Comparison of ENCODE assay signal across 28 cellular contexts in the genomic region with DNA sequence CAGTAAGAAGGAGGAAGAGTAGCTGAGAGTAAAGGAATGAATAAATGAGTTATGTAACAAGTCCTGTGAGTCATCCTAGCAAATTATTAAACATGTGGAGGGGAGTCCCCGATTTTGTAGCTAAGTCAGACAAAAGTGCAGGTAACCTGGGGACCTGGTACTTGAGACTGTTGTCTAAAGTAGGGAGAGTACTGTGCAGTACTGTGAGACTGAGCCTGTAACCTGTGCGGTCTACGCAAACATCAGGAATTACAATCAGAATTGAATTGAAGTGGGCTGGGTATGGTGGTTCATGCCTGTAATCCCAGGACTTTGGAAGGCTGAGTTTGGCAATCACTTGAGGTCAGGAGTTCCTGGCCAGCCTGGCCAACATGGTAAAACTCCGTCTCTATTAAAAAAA. TPM values are rescaled to one million over a fixed set of nuclear protein-coding genes. Genes with fewer than 3 reads are reported as not detected.
A peak's percentile ranks its signal among the peaks of the same experiment; 100 is the strongest.
DNase-seq lines count a peak whose midpoint lies in the region; ATAC-seq and TF ChIP-seq lines count a peak whose summit lies in the region.
"Had no signal": no experiment of that assay in that cellular context is flagged by ENCODE, and none has a peak within 500 bp of the region (broad histone marks: within the 10 kb centered on the region; RNA-seq: fewer than 3 reads in every experiment).

No MANE protein-coding gene starts in this region.

- H3K9me3 Mint-ChIP-seq in activated naive CD4-positive, alpha-beta T cell treated with anti-CD3 and anti-CD28 coated beads, Interleukin-2, amount 50 U/mL, for 24 hours: peaks cover 9% of the 10 kb centered on the region
- peaks cover 18% of the 10 kb centered on the region for H3K9me3 Mint-ChIP-seq in activated naive CD4-positive, alpha-beta T cell treated with anti-CD3 and anti-CD28 coated beads for 36 hours
- peaks cover 19% of the 10 kb centered on the region for H3K9me3 Mint-ChIP-seq in GM23338
- peaks cover 0 to 9% (median 5%) of the 10 kb centered on the region in 6 donors for H3K9me3 Mint-ChIP-seq in immature natural killer cell
- peaks cover 11% of the 10 kb centered on the region for H3K9me3 Mint-ChIP-seq in stimulated activated memory B cell treated with anti-CD40 and anti-IgM and Interleukin-4, amounts not matched to agents 10 μg/mL and 1 μg/mL and 100 μg/mL, for 72 hours

- no peak overlapping the region for H2BK15ac ChIP-seq in neuronal stem cell (ENCODE audit: low read length)

- no peaks in the 10 kb centered on the region for H3K79me2 ChIP-seq in GM23338 (replicated peaks; ENCODE audit: insufficient read depth)

- no peak for DNase-seq in activated naive CD4-positive, alpha-beta T cell treated with anti-CD3 and anti-CD28 coated beads for 36 hours
- DNase-seq in GM23338 (ENCODE audit: low spot score) (no peak), immature natural killer cell (no peak), NCI-H1092 (lab: John Stamatoyannopoulos, UW) (no peak), neuronal stem cell (ENCODE audit: low spot score) (no peak)
- DNase-seq in effector memory CD4-positive, alpha-beta T cell: no peak
- DNase-seq: activated CD4-positive, CD25-positive, alpha-beta regulatory T cell; activated CD8-positive, alpha-beta memory T cell treated with anti-CD3 and anti-CD28 coated beads, Interleukin-2, amount 10 ng/mL, durations not matched to agents 7 days and 5 days; aorta; effector CD8-positive, alpha-beta T cell; heart left ventricle; KG1; mammary epithelial cell; NCI-H1930; NCI-H226; PC-9; stimulated activated CD4-positive, alpha-beta T cell treated with anti-CD3 and anti-CD28 coated beads, Interleukin-4, amount 100 ng/mL, for 1 hour had no signal

- H3K27ac Mint-ChIP-seq in activated naive CD4-positive, alpha-beta T cell treated with anti-CD3 and anti-CD28 coated beads, Interleukin-2, amount 50 U/mL, for 24 hours: peak overlapping the region; percentile 80
- H3K27ac Mint-ChIP-seq in activated naive CD4-positive, alpha-beta T cell treated with anti-CD3 and anti-CD28 coated beads for 36 hours: no peak overlapping the region
- H3K27ac Mint-ChIP-seq in GM23338 (no peak overlapping the region), immature natural killer cell (peak overlapping the region in 5 of 6 donors; percentile 2 to 86 (median 37))
- peak overlapping the region; percentile 69 for H3K27ac Mint-ChIP-seq in stimulated activated memory B cell treated with anti-CD40 and anti-IgM and Interleukin-4, amounts not matched to agents 10 μg/mL and 1 μg/mL and 100 μg/mL, for 72 hours
- H3K27ac Mint-ChIP-seq: activated CD8-positive, alpha-beta memory T cell treated with anti-CD3 and anti-CD28 coated beads, Interleukin-2, amount 10 ng/mL, durations not matched to agents 7 days and 5 days; nephron had no signal

- H2BK120ac ChIP-seq in neuronal stem cell (ENCODE audit: low read depth, low read length): no peak overlapping the region

- no peak for ATAC-seq in GM23338
- no peak for ATAC-seq in stimulated activated memory B cell treated with anti-CD40 and anti-IgM and Interleukin-4, amounts not matched to agents 10 μg/mL and 1 μg/mL and 100 μg/mL, for 72 hours
- ATAC-seq: activated CD8-positive, alpha-beta memory T cell treated with anti-CD3 and anti-CD28 coated beads, Interleukin-2, amount 10 ng/mL, durations not matched to agents 7 days and 5 days; heart left ventricle had no signal

- peaks cover 9% of the 10 kb centered on the region for H3K9me3 ChIP-seq in effector memory CD4-positive, alpha-beta T cell (ENCODE audit: control insufficient read depth, low read length)
- peaks cover 4 to 8% of the 10 kb centered on the region in 2 donors for H3K9me3 ChIP-seq in neuronal stem cell (replicated peaks in 1 of 2; ENCODE audit: control insufficient read depth in 2 of 2, insufficient read depth in 1 of 2, low read depth in 1 of 2, low read length in 2 of 2)
- H3K9me3 ChIP-seq: suprapubic skin had no signal

- H3K4me2 ChIP-seq in GM23338 (no peak overlapping the region), neuronal stem cell (ENCODE audit: insufficient read depth, low read length, poor library complexity, severe bottlenecking) (no peak overlapping the region)
- H3K4me2 ChIP-seq: PC-9 had no signal

- H3K18ac ChIP-seq in neuronal stem cell (ENCODE audit: low read length): no peak overlapping the region

- no peak overlapping the region for H3K4ac ChIP-seq in neuronal stem cell (ENCODE audit: low read length)

- no peak overlapping the region for H3K23ac ChIP-seq in neuronal stem cell (ENCODE audit: low read depth, low read length, poor library complexity)

- no peaks in the 10 kb centered on the region for H3K4me1 ChIP-seq in GM23338 (ENCODE audit: insufficient read depth)
- no peaks in the 10 kb centered on the region for H3K4me1 ChIP-seq in effector memory CD4-positive, alpha-beta T cell (ENCODE audit: control insufficient read depth, insufficient read depth, low read length, poor library complexity, severe bottlenecking)
- no peaks in the 10 kb centered on the region for H3K4me1 ChIP-seq in neuronal stem cell (ENCODE audit: control insufficient read depth in 2 of 2, insufficient read depth in 1 of 2, low read depth in 1 of 2, low read length in 2 of 2)
- H3K4me1 ChIP-seq: heart left ventricle, suprapubic skin had no signal

- H3K4me1 Mint-ChIP-seq in activated naive CD4-positive, alpha-beta T cell treated with anti-CD3 and anti-CD28 coated beads, Interleukin-2, amount 50 U/mL, for 24 hours: peaks cover 42% of the 10 kb centered on the region
- peaks cover 17% of the 10 kb centered on the region for H3K4me1 Mint-ChIP-seq in activated naive CD4-positive, alpha-beta T cell treated with anti-CD3 and anti-CD28 coated beads for 36 hours (ENCODE audit: low read depth)
- H3K4me1 Mint-ChIP-seq in GM23338: no peaks in the 10 kb centered on the region
- H3K4me1 Mint-ChIP-seq in immature natural killer cell: peaks cover 18 to 33% of the 10 kb centered on the region in 2 donors
- peaks cover 25% of the 10 kb centered on the region for H3K4me1 Mint-ChIP-seq in stimulated activated memory B cell treated with anti-CD40 and anti-IgM and Interleukin-4, amounts not matched to agents 10 μg/mL and 1 μg/mL and 100 μg/mL, for 72 hours
- H3K4me1 Mint-ChIP-seq: nephron had no signal

- WGBS in neuronal stem cell (ENCODE audit: extremely low coverage in 2 of 2, insufficient read length in 2 of 2, insufficient replicate concordance in 1 of 2), 2 donors: no CpG with 5 or more reads among the region's 4 CpGs

- H3K79me1 ChIP-seq in neuronal stem cell (ENCODE audit: low read depth, low read length): no peaks in the 10 kb centered on the region

- H4K20me1 ChIP-seq in GM23338 (replicated peaks; ENCODE audit: insufficient read depth): no peaks in the 10 kb centered on the region

- intact Hi-C loops in activated naive CD4-positive, alpha-beta T cell treated with anti-CD3 and anti-CD28 coated beads for 36 hours (cut with micrococcal nuclease): no loop called here

- H4K8ac ChIP-seq in neuronal stem cell (ENCODE audit: low read depth, low read length): no peak overlapping the region

- H3K27me3 ChIP-seq in GM23338 (ENCODE audit: insufficient read depth) (no peaks in the 10 kb centered on the region), neuronal stem cell (ENCODE audit: control insufficient read depth in 3 of 3, insufficient read depth in 3 of 3, low read depth in 1 of 3, low read length in 3 of 3) (peaks cover 0 to 4% (median 0%) of the 10 kb centered on the region in 3 experiments)
- no peaks in the 10 kb centered on the region for H3K27me3 ChIP-seq in effector memory CD4-positive, alpha-beta T cell (replicated peaks; ENCODE audit: control insufficient read depth, insufficient read depth, low read length, poor library complexity, severe bottlenecking)
- H3K27me3 ChIP-seq: suprapubic skin had no signal

- no peak overlapping the region for H3K4me3 Mint-ChIP-seq in activated naive CD4-positive, alpha-beta T cell treated with anti-CD3 and anti-CD28 coated beads, Interleukin-2, amount 50 U/mL, for 24 hours
- H3K4me3 Mint-ChIP-seq in activated naive CD4-positive, alpha-beta T cell treated with anti-CD3 and anti-CD28 coated beads for 36 hours: no peak overlapping the region
- H3K4me3 Mint-ChIP-seq in GM23338 (no peak overlapping the region), immature natural killer cell (no peak overlapping the region)
- no peak overlapping the region for H3K4me3 Mint-ChIP-seq in stimulated activated memory B cell treated with anti-CD40 and anti-IgM and Interleukin-4, amounts not matched to agents 10 μg/mL and 1 μg/mL and 100 μg/mL, for 72 hours
- H3K4me3 Mint-ChIP-seq: activated CD8-positive, alpha-beta memory T cell treated with anti-CD3 and anti-CD28 coated beads, Interleukin-2, amount 10 ng/mL, durations not matched to agents 7 days and 5 days; nephron had no signal

- H3K9me2 ChIP-seq in GM23338 (ENCODE audit: insufficient read depth): no peaks in the 10 kb centered on the region

- no peak overlapping the region for H2BK12ac ChIP-seq in neuronal stem cell (ENCODE audit: low read length)

- no peak overlapping the region for H3K14ac ChIP-seq in neuronal stem cell (ENCODE audit: low read length)

- H3K36me3 ChIP-seq in GM23338 (ENCODE audit: insufficient read depth): no peaks in the 10 kb centered on the region
- peaks cover 60% of the 10 kb centered on the region for H3K36me3 ChIP-seq in effector memory CD4-positive, alpha-beta T cell (ENCODE audit: control insufficient read depth, insufficient read depth, low read length)
- H3K36me3 ChIP-seq in neuronal stem cell (replicated peaks in 1 of 2; ENCODE audit: control insufficient read depth in 2 of 2, insufficient read depth in 2 of 2, low read length in 2 of 2): no peaks in the 10 kb centered on the region
- H3K36me3 ChIP-seq: suprapubic skin had no signal

- H3F3A ChIP-seq in GM23338 (replicated peaks; ENCODE audit: low read depth): no peaks in the 10 kb centered on the region

- no peaks in the 10 kb centered on the region for H3K27me3 Mint-ChIP-seq in activated naive CD4-positive, alpha-beta T cell treated with anti-CD3 and anti-CD28 coated beads, Interleukin-2, amount 50 U/mL, for 24 hours
- no peaks in the 10 kb centered on the region for H3K27me3 Mint-ChIP-seq in activated naive CD4-positive, alpha-beta T cell treated with anti-CD3 and anti-CD28 coated beads for 36 hours (ENCODE audit: low read depth)
- H3K27me3 Mint-ChIP-seq in GM23338 (ENCODE audit: insufficient read depth, low read depth, poor library complexity) (peaks cover 10% of the 10 kb centered on the region), immature natural killer cell (ENCODE audit: low read depth in 3 of 3) (peaks cover 0 to 3% (median 1%) of the 10 kb centered on the region in 3 donors)
- no peaks in the 10 kb centered on the region for H3K27me3 Mint-ChIP-seq in stimulated activated memory B cell treated with anti-CD40 and anti-IgM and Interleukin-4, amounts not matched to agents 10 μg/mL and 1 μg/mL and 100 μg/mL, for 72 hours
- H3K27me3 Mint-ChIP-seq: activated CD8-positive, alpha-beta memory T cell treated with anti-CD3 and anti-CD28 coated beads, Interleukin-2, amount 10 ng/mL, durations not matched to agents 7 days and 5 days had no signal

- H4K91ac ChIP-seq in neuronal stem cell (ENCODE audit: low read depth, low read length, poor library complexity): no peak overlapping the region

- H3K36me3 Mint-ChIP-seq in activated naive CD4-positive, alpha-beta T cell treated with anti-CD3 and anti-CD28 coated beads, Interleukin-2, amount 50 U/mL, for 24 hours: peaks cover 46% of the 10 kb centered on the region
- H3K36me3 Mint-ChIP-seq in activated naive CD4-positive, alpha-beta T cell treated with anti-CD3 and anti-CD28 coated beads for 36 hours (ENCODE audit: low read depth): peaks cover 63% of the 10 kb centered on the region
- H3K36me3 Mint-ChIP-seq in GM23338 (ENCODE audit: low read depth) (peaks cover 17% of the 10 kb centered on the region; the same call in 2 of the 3 replicates), immature natural killer cell (peaks cover 39 to 51% (median 45%) of the 10 kb centered on the region in 3 donors)
- H3K36me3 Mint-ChIP-seq in stimulated activated memory B cell treated with anti-CD40 and anti-IgM and Interleukin-4, amounts not matched to agents 10 μg/mL and 1 μg/mL and 100 μg/mL, for 72 hours: peaks cover 93% of the 10 kb centered on the region

- H2BK5ac ChIP-seq in neuronal stem cell (ENCODE audit: low read length): no peak overlapping the region

- no peak overlapping the region for H3K9ac ChIP-seq in neuronal stem cell (ENCODE audit: low read depth, low read length, poor library complexity)

- CTCF ChIA-PET in activated naive CD4-positive, alpha-beta T cell treated with anti-CD3 and anti-CD28 coated beads for 36 hours (lab: Charles Lee): interaction anchor here (1.0 kb wide), 1 partner anchor 156 kb away, joined by 3 read pairs; no protein-coding TSS in a partner anchor

- H2AFZ ChIP-seq in GM23338 (peak overlapping the region; percentile 43), neuronal stem cell (ENCODE audit: low read length) (no peak overlapping the region)
- H2AFZ ChIP-seq: PC-9 had no signal

- no peak overlapping the region for H3K4me3 ChIP-seq in GM23338
- no peak overlapping the region for H3K4me3 ChIP-seq in effector memory CD4-positive, alpha-beta T cell (ENCODE audit: insufficient read depth, low read depth, low read length, poor library complexity, severe bottlenecking)
- H3K4me3 ChIP-seq in neuronal stem cell (ENCODE audit: low read length in 2 of 2): no peak overlapping the region
- H3K4me3 ChIP-seq: heart left ventricle, PC-9, skin epidermis, suprapubic skin had no signal

- H3K27ac ChIP-seq in GM23338 (ENCODE audit: low read depth) (no peak overlapping the region), neuronal stem cell (replicated peaks; ENCODE audit: low read length) (no peak overlapping the region)
- H3K27ac ChIP-seq in effector memory CD4-positive, alpha-beta T cell (ENCODE audit: insufficient read depth, low read length, poor library complexity, severe bottlenecking): no peak overlapping the region
- H3K27ac ChIP-seq: heart left ventricle, PC-9, suprapubic skin had no signal

- H2AK5ac ChIP-seq in neuronal stem cell (ENCODE audit: low read depth, low read length): no peak overlapping the region

- TF ChIP-seq CTCF in GM23338 (conservative IDR thresholded peaks at IDR 0.05; ENCODE audit: low read depth in 2 of 2): no peak

RNA-seq across cellular contexts. Expression of a gene that starts 35.7 kb away (rescaled TPM):
- total RNA-seq in activated naive CD4-positive, alpha-beta T cell treated with anti-CD3 and anti-CD28 coated beads for 36 hours: 10 to 100 TPM; 34.2 to 36.1 TPM
- total RNA-seq in GM23338 (2014; rRNA removed; shearing (Covaris generic)): 0.76 and 1.4 TPM in 2 replicates
- polyA plus RNA-seq in GM23338 (2016; fragmentation: Nextera tagmentation; extraction: Ambion mirVana) (0.05 and 0.11 TPM in 2 replicates), immature natural killer cell (10 to 100 TPM in 2 of 3 donors, 1 to 10 TPM in 1; 3.1 to 77.5 (median 15.7) TPM)
- polyA plus RNA-seq in neuronal stem cell (2013, experiment 1 of 2): 0.01 TPM
- polyA plus RNA-seq in neuronal stem cell (2013, experiment 2 of 2): not detected
- total RNA-seq: cerebellum had no signal
- polyA plus RNA-seq: AG04450, mammary epithelial cell had no signal

RNA-seq across cellular contexts. Expression of a gene that starts 39.6 kb away (rescaled TPM):
- not detected for total RNA-seq in activated naive CD4-positive, alpha-beta T cell treated with anti-CD3 and anti-CD28 coated beads for 36 hours
- total RNA-seq in GM23338 (2014; rRNA removed; shearing (Covaris generic)): not detected in 2 replicates
- 0.28 TPM in 1 of 2 replicates, not detected in the other for polyA plus RNA-seq in GM23338 (2016; fragmentation: Nextera tagmentation; extraction: Ambion mirVana)
- polyA plus RNA-seq in immature natural killer cell: not detected
- polyA plus RNA-seq in neuronal stem cell (2013, experiment 1 of 2): not detected
- polyA plus RNA-seq in neuronal stem cell (2013, experiment 2 of 2): not detected
- total RNA-seq: aorta; cerebellum; Daoy; heart left ventricle; mammary epithelial cell; PC-9; posterior vena cava; SK-MEL-5; suprapubic skin; T-helper 2 cell treated with Interferon-gamma antibody and Interleukin-4, amounts not matched to agents 100 ng/mL and 5 ng/mL, for 36 hours had no signal
- polyA plus RNA-seq: AG04450, aorta, heart left ventricle, mammary epithelial cell had no signal

Comparison
In these comparisons a context has a peak if more than half of its experiments do, and no peak if none do; other contexts are left out.
1. H3K27ac Mint-ChIP-seq: peak in activated naive CD4-positive, alpha-beta T cell treated with anti-CD3 and anti-CD28 coated beads, Interleukin-2, amount 50 U/mL, for 24 hours (single experiment), immature natural killer cell (5 of 6) and stimulated activated memory B cell treated with anti-CD40 and anti-IgM and Interleukin-4, amounts not matched to agents 10 μg/mL and 1 μg/mL and 100 μg/mL, for 72 hours (single experiment); none in activated naive CD4-positive, alpha-beta T cell treated with anti-CD3 and anti-CD28 coated beads for 36 hours (single experiment) and GM23338 (single experiment).
2. RNA of a gene that starts 35.7 kb away (total RNA-seq): 34.2 to 36.1 TPM in activated naive CD4-positive, alpha-beta T cell treated with anti-CD3 and anti-CD28 coated beads for 36 hours; 0.76 to 1.4 TPM in GM23338; every median in the first group is over 10 times any median in the second.